1 cellular context compared by ENCODE assay signal in genomic region chr15:90143176-90143655, GRCh38.
TF ChIP-seq lines count a peak whose summit lies in the region.

No MANE protein-coding gene starts in this region.

TF ChIP-seq in K562, 482 proteins besides CTCF, POLR2A, EP300 and RAD21 (continued from another document and continues in another):
- TF ChIP-seq, protein P1, sequence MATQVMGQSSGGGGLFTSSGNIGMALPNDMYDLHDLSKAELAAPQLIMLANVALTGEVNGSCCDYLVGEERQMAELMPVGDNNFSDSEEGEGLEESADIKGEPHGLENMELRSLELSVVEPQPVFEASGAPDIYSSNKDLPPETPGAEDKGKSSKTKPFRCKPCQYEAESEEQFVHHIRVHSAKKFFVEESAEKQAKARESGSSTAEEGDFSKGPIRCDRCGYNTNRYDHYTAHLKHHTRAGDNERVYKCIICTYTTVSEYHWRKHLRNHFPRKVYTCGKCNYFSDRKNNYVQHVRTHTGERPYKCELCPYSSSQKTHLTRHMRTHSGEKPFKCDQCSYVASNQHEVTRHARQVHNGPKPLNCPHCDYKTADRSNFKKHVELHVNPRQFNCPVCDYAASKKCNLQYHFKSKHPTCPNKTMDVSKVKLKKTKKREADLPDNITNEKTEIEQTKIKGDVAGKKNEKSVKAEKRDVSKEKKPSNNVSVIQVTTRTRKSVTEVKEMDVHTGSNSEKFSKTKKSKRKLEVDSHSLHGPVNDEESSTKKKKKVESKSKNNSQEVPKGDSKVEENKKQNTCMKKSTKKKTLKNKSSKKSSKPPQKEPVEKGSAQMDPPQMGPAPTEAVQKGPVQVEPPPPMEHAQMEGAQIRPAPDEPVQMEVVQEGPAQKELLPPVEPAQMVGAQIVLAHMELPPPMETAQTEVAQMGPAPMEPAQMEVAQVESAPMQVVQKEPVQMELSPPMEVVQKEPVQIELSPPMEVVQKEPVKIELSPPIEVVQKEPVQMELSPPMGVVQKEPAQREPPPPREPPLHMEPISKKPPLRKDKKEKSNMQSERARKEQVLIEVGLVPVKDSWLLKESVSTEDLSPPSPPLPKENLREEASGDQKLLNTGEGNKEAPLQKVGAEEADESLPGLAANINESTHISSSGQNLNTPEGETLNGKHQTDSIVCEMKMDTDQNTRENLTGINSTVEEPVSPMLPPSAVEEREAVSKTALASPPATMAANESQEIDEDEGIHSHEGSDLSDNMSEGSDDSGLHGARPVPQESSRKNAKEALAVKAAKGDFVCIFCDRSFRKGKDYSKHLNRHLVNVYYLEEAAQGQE (CRISPR knock-in tag; IDR thresholded peaks at IDR 0.05; ENCODE audit: low read depth), result no peak
- TF ChIP-seq CHD1 (IDR thresholded peaks at IDR 0.05; ENCODE audit: low read length) (no peak), ZNF778 (CRISPR knock-in tag; IDR thresholded peaks at IDR 0.05) (no peak), HMG20A (CRISPR knock-in tag; conservative IDR thresholded peaks at IDR 0.05) (no peak), ETV1 (tag; conservative IDR thresholded peaks at IDR 0.05; ENCODE audit: low read depth) (0 out of 2 replicates have a peak, but pooled peaks have one; percentile 18), FOSL1 (tag; conservative IDR thresholded peaks at IDR 0.05) (no peak), RBM17 (IDR thresholded peaks at IDR 0.05; ENCODE audit: borderline replicate concordance, low read depth, low read length) (no peak), SMARCA5 (IDR thresholded peaks at IDR 0.05) (no peak), DMBX1 (CRISPR knock-in tag; IDR thresholded peaks at IDR 0.05; ENCODE audit: borderline replicate concordance) (peak; percentile 87), RERE (CRISPR knock-in tag; IDR thresholded peaks at IDR 0.05; ENCODE audit: borderline replicate concordance) (0 out of 2 replicates have a peak, but pooled peaks have one; percentile 54), BRF1 (IDR thresholded peaks at IDR 0.05; ENCODE audit: borderline replicate concordance, extremely low read depth, insufficient read length) (no peak), ZNF707 (CRISPR knock-in tag; conservative IDR thresholded peaks at IDR 0.05) (no peak), STAT5B (CRISPR knock-in tag; IDR thresholded peaks at IDR 0.05) (no peak), PML (IDR thresholded peaks at IDR 0.05; ENCODE audit: low read length) (peak; percentile 88), ZNF507 (tag; conservative IDR thresholded peaks at IDR 0.05) (no peak), NR2F6 (CRISPR knock-in tag; IDR thresholded peaks at IDR 0.05) (no peak), SAFB2 (IDR thresholded peaks at IDR 0.05; ENCODE audit: borderline replicate concordance, low read depth, low read length, severe bottlenecking) (no peak), ZNF511 (CRISPR knock-in tag; IDR thresholded peaks at IDR 0.05) (no peak), PTTG1 (tag; IDR thresholded peaks at IDR 0.05; ENCODE audit: low read depth) (no peak), DPF2 (IDR thresholded peaks at IDR 0.05) (peak; percentile 88), KAT7 (CRISPR knock-in tag; IDR thresholded peaks at IDR 0.05; ENCODE audit: borderline replicate concordance) (0 out of 2 replicates have a peak, but pooled peaks have one; percentile 76), ZKSCAN1 (IDR thresholded peaks at IDR 0.05; ENCODE audit: low read depth, low read length) (peak; percentile 77), ATF2 (CRISPR knock-in tag; IDR thresholded peaks at IDR 0.05) (no peak), RFX1 (IDR thresholded peaks at IDR 0.05) (no peak), SP1 (CRISPR knock-in tag; IDR thresholded peaks at IDR 0.05) (peak; percentile 82; the same call in 1 of the 2 replicates), MCM2 (IDR thresholded peaks at IDR 0.05; ENCODE audit: low read depth) (no peak), MTA3 (IDR thresholded peaks at IDR 0.05; ENCODE audit: borderline replicate concordance) (no peak; the same call in 1 of the 2 replicates), ESRRA (IDR thresholded peaks at IDR 0.05; ENCODE audit: borderline replicate concordance, low read depth) (peak; percentile 58; the same call in 1 of the 2 replicates), ZBTB1 (CRISPR knock-in tag; IDR thresholded peaks at IDR 0.05; ENCODE audit: borderline replicate concordance, low read depth) (peak; percentile 60), HNRNPUL1 (IDR thresholded peaks at IDR 0.05; ENCODE audit: low read length) (no peak), L3MBTL2 (IDR thresholded peaks at IDR 0.05) (peak; percentile 84), EWSR1 (IDR thresholded peaks at IDR 0.05; ENCODE audit: borderline replicate concordance, low read depth, partially characterized antibody) (no peak), NFXL1 (CRISPR knock-in tag; IDR thresholded peaks at IDR 0.05) (no peak), ZNF445 (CRISPR knock-in tag; IDR thresholded peaks at IDR 0.05; ENCODE audit: low read depth) (no peak), SREBF1 (IDR thresholded peaks at IDR 0.05; ENCODE audit: borderline replicate concordance, low read depth, low read length) (no peak), MEF2A (IDR thresholded peaks at IDR 0.05; ENCODE audit: control insufficient read depth, low read depth, low read length) (no peak), RCOR1 (IDR thresholded peaks at IDR 0.05; ENCODE audit: borderline replicate concordance in 1 of 2, low read depth in 2 of 2, low read length in 2 of 2) (peak; percentile 68 to 91; a peak in 3 of 4 replicates), CAMTA2 (CRISPR knock-in tag; conservative IDR thresholded peaks at IDR 0.05) (no peak), NBN (IDR thresholded peaks at IDR 0.05; ENCODE audit: low read depth) (peak; percentile 62), ZNF561 (CRISPR knock-in tag; conservative IDR thresholded peaks at IDR 0.05) (no peak), CREM (IDR thresholded peaks at IDR 0.05; ENCODE audit: low read depth) (peak; percentile 74), GTF2A2 (tag; IDR thresholded peaks at IDR 0.05) (no peak), CHD4 (IDR thresholded peaks at IDR 0.05; ENCODE audit: insufficient read depth, insufficient replicate concordance, low read depth, low read length, poor library complexity, severe bottlenecking) (no peak)
- TF ChIP-seq, protein P2, sequence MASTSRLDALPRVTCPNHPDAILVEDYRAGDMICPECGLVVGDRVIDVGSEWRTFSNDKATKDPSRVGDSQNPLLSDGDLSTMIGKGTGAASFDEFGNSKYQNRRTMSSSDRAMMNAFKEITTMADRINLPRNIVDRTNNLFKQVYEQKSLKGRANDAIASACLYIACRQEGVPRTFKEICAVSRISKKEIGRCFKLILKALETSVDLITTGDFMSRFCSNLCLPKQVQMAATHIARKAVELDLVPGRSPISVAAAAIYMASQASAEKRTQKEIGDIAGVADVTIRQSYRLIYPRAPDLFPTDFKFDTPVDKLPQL (IDR thresholded peaks at IDR 0.05; ENCODE audit: extremely low read depth, insufficient read length), result no peak
- TF ChIP-seq, protein P3, sequence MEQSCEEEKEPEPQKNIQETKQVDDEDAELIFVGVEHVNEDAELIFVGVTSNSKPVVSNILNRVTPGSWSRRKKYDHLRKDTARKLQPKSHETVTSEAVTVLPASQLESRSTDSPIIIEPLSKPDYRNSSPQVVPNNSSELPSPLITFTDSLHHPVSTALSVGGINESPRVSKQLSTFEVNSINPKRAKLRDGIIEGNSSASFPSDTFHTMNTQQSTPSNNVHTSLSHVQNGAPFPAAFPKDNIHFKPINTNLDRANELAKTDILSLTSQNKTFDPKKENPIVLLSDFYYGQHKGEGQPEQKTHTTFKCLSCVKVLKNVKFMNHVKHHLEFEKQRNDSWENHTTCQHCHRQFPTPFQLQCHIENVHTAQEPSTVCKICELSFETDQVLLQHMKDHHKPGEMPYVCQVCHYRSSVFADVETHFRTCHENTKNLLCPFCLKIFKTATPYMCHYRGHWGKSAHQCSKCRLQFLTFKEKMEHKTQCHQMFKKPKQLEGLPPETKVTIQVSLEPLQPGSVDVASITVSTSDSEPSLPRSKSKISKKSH (CRISPR knock-in tag; IDR thresholded peaks at IDR 0.05), result no peak
- TF ChIP-seq, protein P4, sequence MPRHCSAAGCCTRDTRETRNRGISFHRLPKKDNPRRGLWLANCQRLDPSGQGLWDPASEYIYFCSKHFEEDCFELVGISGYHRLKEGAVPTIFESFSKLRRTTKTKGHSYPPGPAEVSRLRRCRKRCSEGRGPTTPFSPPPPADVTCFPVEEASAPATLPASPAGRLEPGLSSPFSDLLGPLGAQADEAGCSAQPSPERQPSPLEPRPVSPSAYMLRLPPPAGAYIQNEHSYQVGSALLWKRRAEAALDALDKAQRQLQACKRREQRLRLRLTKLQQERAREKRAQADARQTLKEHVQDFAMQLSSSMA (CRISPR knock-in tag; IDR thresholded peaks at IDR 0.05), result no peak
- TF ChIP-seq, protein P5, sequence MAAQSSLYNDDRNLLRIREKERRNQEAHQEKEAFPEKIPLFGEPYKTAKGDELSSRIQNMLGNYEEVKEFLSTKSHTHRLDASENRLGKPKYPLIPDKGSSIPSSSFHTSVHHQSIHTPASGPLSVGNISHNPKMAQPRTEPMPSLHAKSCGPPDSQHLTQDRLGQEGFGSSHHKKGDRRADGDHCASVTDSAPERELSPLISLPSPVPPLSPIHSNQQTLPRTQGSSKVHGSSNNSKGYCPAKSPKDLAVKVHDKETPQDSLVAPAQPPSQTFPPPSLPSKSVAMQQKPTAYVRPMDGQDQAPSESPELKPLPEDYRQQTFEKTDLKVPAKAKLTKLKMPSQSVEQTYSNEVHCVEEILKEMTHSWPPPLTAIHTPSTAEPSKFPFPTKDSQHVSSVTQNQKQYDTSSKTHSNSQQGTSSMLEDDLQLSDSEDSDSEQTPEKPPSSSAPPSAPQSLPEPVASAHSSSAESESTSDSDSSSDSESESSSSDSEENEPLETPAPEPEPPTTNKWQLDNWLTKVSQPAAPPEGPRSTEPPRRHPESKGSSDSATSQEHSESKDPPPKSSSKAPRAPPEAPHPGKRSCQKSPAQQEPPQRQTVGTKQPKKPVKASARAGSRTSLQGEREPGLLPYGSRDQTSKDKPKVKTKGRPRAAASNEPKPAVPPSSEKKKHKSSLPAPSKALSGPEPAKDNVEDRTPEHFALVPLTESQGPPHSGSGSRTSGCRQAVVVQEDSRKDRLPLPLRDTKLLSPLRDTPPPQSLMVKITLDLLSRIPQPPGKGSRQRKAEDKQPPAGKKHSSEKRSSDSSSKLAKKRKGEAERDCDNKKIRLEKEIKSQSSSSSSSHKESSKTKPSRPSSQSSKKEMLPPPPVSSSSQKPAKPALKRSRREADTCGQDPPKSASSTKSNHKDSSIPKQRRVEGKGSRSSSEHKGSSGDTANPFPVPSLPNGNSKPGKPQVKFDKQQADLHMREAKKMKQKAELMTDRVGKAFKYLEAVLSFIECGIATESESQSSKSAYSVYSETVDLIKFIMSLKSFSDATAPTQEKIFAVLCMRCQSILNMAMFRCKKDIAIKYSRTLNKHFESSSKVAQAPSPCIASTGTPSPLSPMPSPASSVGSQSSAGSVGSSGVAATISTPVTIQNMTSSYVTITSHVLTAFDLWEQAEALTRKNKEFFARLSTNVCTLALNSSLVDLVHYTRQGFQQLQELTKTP (IDR thresholded peaks at IDR 0.05; ENCODE audit: low read depth in 1 of 2, partially characterized antibody in 2 of 2), result no peak
- TF ChIP-seq, protein P6, sequence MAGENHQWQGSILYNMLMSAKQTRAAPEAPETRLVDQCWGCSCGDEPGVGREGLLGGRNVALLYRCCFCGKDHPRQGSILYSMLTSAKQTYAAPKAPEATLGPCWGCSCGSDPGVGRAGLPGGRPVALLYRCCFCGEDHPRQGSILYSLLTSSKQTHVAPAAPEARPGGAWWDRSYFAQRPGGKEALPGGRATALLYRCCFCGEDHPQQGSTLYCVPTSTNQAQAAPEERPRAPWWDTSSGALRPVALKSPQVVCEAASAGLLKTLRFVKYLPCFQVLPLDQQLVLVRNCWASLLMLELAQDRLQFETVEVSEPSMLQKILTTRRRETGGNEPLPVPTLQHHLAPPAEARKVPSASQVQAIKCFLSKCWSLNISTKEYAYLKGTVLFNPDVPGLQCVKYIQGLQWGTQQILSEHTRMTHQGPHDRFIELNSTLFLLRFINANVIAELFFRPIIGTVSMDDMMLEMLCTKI (IDR thresholded peaks at IDR 0.05; ENCODE audit: partially characterized antibody), result no peak
